Comparison of ENCODE assay signal across 8 cellular contexts in genomic region chr9:120878188-120879130, GRCh38. TPM values are rescaled to one million over a fixed set of nuclear protein-coding genes. Genes with fewer than 3 reads are reported as not detected.
DNase-seq lines count a peak whose midpoint lies in the region; ATAC-seq and TF ChIP-seq lines count a peak whose summit lies in the region.

No MANE protein-coding gene starts in this region.

- peaks cover 6% of the 10 kb centered on the region; the same call in 1 of the 2 replicates for H3F3A ChIP-seq in OCI-LY1 (ENCODE audit: insufficient read depth, low read length)

- H3K27ac ChIP-seq in OCI-LY1 (ENCODE audit: low read depth, low read length, poor library complexity, severe bottlenecking) (peak overlapping the region; percentile 97), left lung (no peak overlapping the region)
- peak overlapping the region; percentile 92 for H3K27ac ChIP-seq in effector memory CD4-positive, alpha-beta T cell (ENCODE audit: insufficient read depth, low read length, poor library complexity, severe bottlenecking)

- H3K9ac ChIP-seq in OCI-LY1 (ENCODE audit: low read length), result peak overlapping the region; percentile 100

- H3K4me1 ChIP-seq in OCI-LY1 (ENCODE audit: insufficient read depth, low read length, severe bottlenecking) (peaks cover 50% of the 10 kb centered on the region), left lung (peaks cover 2 to 30% of the 10 kb centered on the region in 2 donors)
- peaks cover 71% of the 10 kb centered on the region for H3K4me1 ChIP-seq in effector memory CD4-positive, alpha-beta T cell (ENCODE audit: control insufficient read depth, insufficient read depth, low read length, poor library complexity, severe bottlenecking)

- H3K79me2 ChIP-seq in OCI-LY1 (ENCODE audit: insufficient read depth, low read length), result no peaks in the 10 kb centered on the region

- TF ChIP-seq CTCF in OCI-LY1 (IDR thresholded peaks at IDR 0.05; ENCODE audit: low read length) (no peak), left lung (IDR thresholded peaks at IDR 0.05) (no peak)

- no peak for ATAC-seq in activated CD8-positive, alpha-beta memory T cell treated with anti-CD3 and anti-CD28 coated beads, Interleukin-2, amount 10 ng/mL, durations not matched to agents 7 days and 5 days
- peak; percentile 7 for ATAC-seq in stimulated activated naive CD8-positive, alpha-beta T cell treated with anti-CD3 and anti-CD28 coated beads, Interleukin-15, Interleukin-2, amounts not matched to agents 100 U/mL and 50 U/mL, for 24 hours
- no peak for ATAC-seq in HG03520 (IDR thresholded peaks at IDR 0.05; ENCODE audit: unreplicated experiment)
- no peak for ATAC-seq in HG03521 (IDR thresholded peaks at IDR 0.05; ENCODE audit: unreplicated experiment)
- ATAC-seq in left lung, result no peak

- no peak overlapping the region for H2AFZ ChIP-seq in OCI-LY1 (ENCODE audit: low read length)

- peak; percentile 74 for DNase-seq in activated CD8-positive, alpha-beta memory T cell treated with anti-CD3 and anti-CD28 coated beads, Interleukin-2, amount 10 ng/mL, durations not matched to agents 7 days and 5 days
- DNase-seq in activated CD8-positive, alpha-beta memory T cell treated with anti-CD3 and anti-CD28 coated beads for 24 hours, result no peak
- no peak for DNase-seq in effector memory CD4-positive, alpha-beta T cell
- DNase-seq in stimulated activated naive CD8-positive, alpha-beta T cell treated with anti-CD3 and anti-CD28 coated beads, Interleukin-15, Interleukin-2, amounts not matched to agents 100 U/mL and 50 U/mL, for 24 hours, result peak; percentile 58
- DNase-seq in left lung, result no peak

- CTCF ChIA-PET in activated CD8-positive, alpha-beta memory T cell treated with anti-CD3 and anti-CD28 coated beads, Interleukin-2, amount 10 ng/mL, durations not matched to agents 7 days and 5 days (lab: Charles Lee), result interaction anchor here (0.9 to 5.2 kb wide), 13 partner anchors 10 to 58 kb away, joined by 3 to 44 read pairs (median 4); no protein-coding TSS in a partner anchor

- no peaks in the 10 kb centered on the region for H3K27me3 Mint-ChIP-seq in activated CD8-positive, alpha-beta memory T cell treated with anti-CD3 and anti-CD28 coated beads, Interleukin-2, amount 10 ng/mL, durations not matched to agents 7 days and 5 days

- intact Hi-C loops in left lung (cut with DNase I), result no loop called here

- peak overlapping the region; percentile 91 for H3K27ac Mint-ChIP-seq in activated CD8-positive, alpha-beta memory T cell treated with anti-CD3 and anti-CD28 coated beads, Interleukin-2, amount 10 ng/mL, durations not matched to agents 7 days and 5 days

- peaks cover 68% of the 10 kb centered on the region for H3K4me1 Mint-ChIP-seq in activated CD8-positive, alpha-beta memory T cell treated with anti-CD3 and anti-CD28 coated beads, Interleukin-2, amount 10 ng/mL, durations not matched to agents 7 days and 5 days

- peak overlapping the region; percentile 82 for H3K4me3 Mint-ChIP-seq in activated CD8-positive, alpha-beta memory T cell treated with anti-CD3 and anti-CD28 coated beads, Interleukin-2, amount 10 ng/mL, durations not matched to agents 7 days and 5 days

- H3K9me3 Mint-ChIP-seq in activated CD8-positive, alpha-beta memory T cell treated with anti-CD3 and anti-CD28 coated beads, Interleukin-2, amount 10 ng/mL, durations not matched to agents 7 days and 5 days (ENCODE audit: low read depth), result no peaks in the 10 kb centered on the region

- H3K36me3 ChIP-seq in OCI-LY1 (ENCODE audit: insufficient read depth, low read length) (peaks cover 16% of the 10 kb centered on the region; the same call in 1 of the 2 replicates), left lung (peaks cover 0 to 8% of the 10 kb centered on the region in 2 donors)
- peaks cover 11% of the 10 kb centered on the region for H3K36me3 ChIP-seq in effector memory CD4-positive, alpha-beta T cell (ENCODE audit: control insufficient read depth, insufficient read depth, low read length)

- H3K9me3 ChIP-seq in OCI-LY1 (ENCODE audit: low read length), result no peaks in the 10 kb centered on the region
- no peaks in the 10 kb centered on the region for H3K9me3 ChIP-seq in effector memory CD4-positive, alpha-beta T cell (ENCODE audit: control insufficient read depth, low read length)
- no peaks in the 10 kb centered on the region for H3K9me3 ChIP-seq in left lung

- peaks cover 35% of the 10 kb centered on the region for H3K36me3 Mint-ChIP-seq in activated CD8-positive, alpha-beta memory T cell treated with anti-CD3 and anti-CD28 coated beads, Interleukin-2, amount 10 ng/mL, durations not matched to agents 7 days and 5 days

- H4K20me1 ChIP-seq in OCI-LY1 (ENCODE audit: insufficient read depth, low read length), result no peaks in the 10 kb centered on the region

- H3K9me2 ChIP-seq in OCI-LY1 (ENCODE audit: low read depth, low read length), result no peaks in the 10 kb centered on the region

- H3K4me3 ChIP-seq in OCI-LY1 (ENCODE audit: low read depth, low read length, poor library complexity, severe bottlenecking) (peak overlapping the region; percentile 94), left lung (peak overlapping the region in 1 of 2 donors; percentile 85)
- H3K4me3 ChIP-seq in effector memory CD4-positive, alpha-beta T cell (ENCODE audit: insufficient read depth, low read depth, low read length, poor library complexity, severe bottlenecking), result peak overlapping the region; percentile 68

- peak overlapping the region; percentile 100 for H3K4me2 ChIP-seq in OCI-LY1 (ENCODE audit: low read length)

- H3K27me3 ChIP-seq in OCI-LY1 (ENCODE audit: insufficient read depth, low read length), result no peaks in the 10 kb centered on the region
- no peaks in the 10 kb centered on the region for H3K27me3 ChIP-seq in effector memory CD4-positive, alpha-beta T cell (replicated peaks; ENCODE audit: control insufficient read depth, insufficient read depth, low read length, poor library complexity, severe bottlenecking)
- H3K27me3 ChIP-seq in left lung, result no peaks in the 10 kb centered on the region

RNA-seq across cellular contexts. Expression of gene PHF19, which starts 1.5 kb away (rescaled TPM):
- 100 to 1,000 TPM; 246 to 254 TPM for total RNA-seq in activated CD8-positive, alpha-beta memory T cell treated with anti-CD3 and anti-CD28 coated beads, Interleukin-2, amount 10 ng/mL, durations not matched to agents 7 days and 5 days
- 10 to 100 TPM; 37.0 to 40.2 TPM for total RNA-seq in left lung

RNA-seq across cellular contexts. Expression of gene PSMD5, which starts 35.7 kb away (rescaled TPM):
- total RNA-seq in activated CD8-positive, alpha-beta memory T cell treated with anti-CD3 and anti-CD28 coated beads, Interleukin-2, amount 10 ng/mL, durations not matched to agents 7 days and 5 days, result 10 to 100 TPM; 53.6 to 58.9 TPM
- 10 to 100 TPM; 47.3 to 52.1 TPM for total RNA-seq in left lung

RNA-seq across cellular contexts. Expression of gene TRAF1, which starts 48.1 kb away (rescaled TPM):
- 100 to 1,000 TPM in 1 of 2 experiments, 10 to 100 TPM in 1; 59.6 to 114 TPM for total RNA-seq in activated CD8-positive, alpha-beta memory T cell treated with anti-CD3 and anti-CD28 coated beads, Interleukin-2, amount 10 ng/mL, durations not matched to agents 7 days and 5 days
- total RNA-seq in left lung, result 1 to 10 TPM; 4.4 to 6.8 TPM

Comparison
In these comparisons a context has a peak if more than half of its experiments do, and no peak if none do; other contexts are left out.
1. DNase-seq: peak in activated CD8-positive, alpha-beta memory T cell treated with anti-CD3 and anti-CD28 coated beads, Interleukin-2, amount 10 ng/mL, durations not matched to agents 7 days and 5 days (single experiment) and stimulated activated naive CD8-positive, alpha-beta T cell treated with anti-CD3 and anti-CD28 coated beads, Interleukin-15, Interleukin-2, amounts not matched to agents 100 U/mL and 50 U/mL, for 24 hours (single experiment); none in activated CD8-positive, alpha-beta memory T cell treated with anti-CD3 and anti-CD28 coated beads for 24 hours (single experiment), effector memory CD4-positive, alpha-beta T cell (0 of 3) and left lung (0 of 2).
2. H3K27ac ChIP-seq: peak in OCI-LY1 (single experiment) and effector memory CD4-positive, alpha-beta T cell (single experiment); none in left lung (0 of 2).
3. RNA of gene PHF19, which starts 1.5 kb away (total RNA-seq): 246 to 254 TPM in activated CD8-positive, alpha-beta memory T cell treated with anti-CD3 and anti-CD28 coated beads, Interleukin-2, amount 10 ng/mL, durations not matched to agents 7 days and 5 days; 37.0 to 40.2 TPM in left lung; every median in the first group is over 4 times any median in the second.
4. RNA of gene TRAF1, which starts 48.1 kb away (total RNA-seq): 59.6 to 114 TPM in activated CD8-positive, alpha-beta memory T cell treated with anti-CD3 and anti-CD28 coated beads, Interleukin-2, amount 10 ng/mL, durations not matched to agents 7 days and 5 days; 4.4 to 6.8 TPM in left lung; every median in the first group is over 4 times any median in the second.